ENCODE assay signal across 12 cellular contexts in genomic region chr18:24631238-24632025, GRCh38.
A peak's percentile ranks its signal among the peaks of the same experiment; 100 is the strongest.
DNase-seq lines count a peak whose midpoint lies in the region; ATAC-seq and TF ChIP-seq lines count a peak whose summit lies in the region.
"Had no signal": no experiment of that assay in that cellular context is flagged by ENCODE, and none has a peak within 500 bp of the region (broad histone marks: within the 10 kb centered on the region; RNA-seq: fewer than 3 reads in every experiment).

No MANE protein-coding gene starts in this region.

- H3K4me3 ChIP-seq in dorsolateral prefrontal cortex (peak overlapping the region in 23 of 59 donors; percentile 6 to 37 (median 17)), neural progenitor cell (no peak overlapping the region), transverse colon (no peak overlapping the region)

- peaks cover 9% of the 10 kb centered on the region for H3K4me1 Mint-ChIP-seq in neural progenitor cell
- H3K4me1 Mint-ChIP-seq: central memory CD8-positive, alpha-beta T cell had no signal

- intact Hi-C loops in dorsolateral prefrontal cortex (cut with DNase I) = no loop called here
- intact Hi-C loops in transverse colon (cut with DNase I; ENCODE audit: low total_unique reads) = no loop called here

- WGBS in transverse colon (ENCODE audit: low coverage in 1 of 2), 2 donors = 37 to 56% methylated on average over 5 to 21 of the region's 21 CpGs

- in situ Hi-C loops in transverse colon (cut with MboI; ENCODE audit: low pct_ligation_motif_present in 1 of 4, low pct_unique_long_range_greater_than_20kb in 1 of 4, low sequenced_read_pairs in 3 of 4) = no loop called here

- TF ChIP-seq CTCF in GM12873 (IDR thresholded peaks at IDR 0.05; ENCODE audit: insufficient read depth, low read depth, low read length, missing control alignments) = peak; percentile 3
- TF ChIP-seq CTCF in dorsolateral prefrontal cortex (IDR thresholded peaks at IDR 0.05 in 54 of 56, conservative IDR thresholded peaks at IDR 0.05 in 2 of 56; ENCODE audit: low read depth in 1 of 56, partially characterized antibody in 56 of 56) = no peak
- peak; percentile 19 for TF ChIP-seq CTCF in neural progenitor cell (IDR thresholded peaks at IDR 0.05)
- no peak for TF ChIP-seq CTCF in transverse colon (IDR thresholded peaks at IDR 0.05)

- no peak overlapping the region for H3K9ac ChIP-seq in neural progenitor cell

- H3K4me1 ChIP-seq in neural progenitor cell = peaks cover 16% of the 10 kb centered on the region
- no peaks in the 10 kb centered on the region for H3K4me1 ChIP-seq in transverse colon

- no peaks in the 10 kb centered on the region for H3K9me3 Mint-ChIP-seq in neural progenitor cell
- H3K9me3 Mint-ChIP-seq: CD8-positive, alpha-beta T cell; central memory CD8-positive, alpha-beta T cell had no signal

- H3K9me3 ChIP-seq in neural progenitor cell (ENCODE audit: low read depth) (no peaks in the 10 kb centered on the region), transverse colon (no peaks in the 10 kb centered on the region)

- no peak for TF ChIP-seq POLR2A in transverse colon (IDR thresholded peaks at IDR 0.05)

- DNase-seq in NCI-H1436 treated with DMSO at 0.1 percent for 48 hours (lab: John Stamatoyannopoulos, UW) (peak; percentile 18), dorsolateral prefrontal cortex (peak in 6 of 10 donors; percentile 19 to 80 (median 47)), neural progenitor cell (ENCODE audit: low spot score) (peak; percentile 5), NCI-H526 treated with DMSO at 0.1 percent for 48 hours (lab: John Stamatoyannopoulos, UW) (no peak), transverse colon (no peak)
- no peak for DNase-seq in activated CD8-positive, alpha-beta memory T cell treated with anti-CD3 and anti-CD28 coated beads for 24 hours
- DNase-seq: activated naive CD4-positive, alpha-beta T cell treated with anti-CD3 and anti-CD28 coated beads, Interleukin-2, amount 50 U/mL, for 16 hours; CD8-positive, alpha-beta T cell had no signal

- no peak for TF ChIP-seq EP300 in transverse colon (IDR thresholded peaks at IDR 0.05; ENCODE audit: low read depth)

- no peaks in the 10 kb centered on the region for H4K20me1 ChIP-seq in neural progenitor cell (ENCODE audit: low read depth)

- no peaks in the 10 kb centered on the region for H3K79me2 ChIP-seq in neural progenitor cell (ENCODE audit: low read depth)

- no peak overlapping the region for H3K4me2 ChIP-seq in neural progenitor cell

- no peaks in the 10 kb centered on the region for H3F3A ChIP-seq in neural progenitor cell (ENCODE audit: low read depth)

- H3K36me3 Mint-ChIP-seq in neural progenitor cell = no peaks in the 10 kb centered on the region
- H3K36me3 Mint-ChIP-seq: CD8-positive, alpha-beta T cell had no signal

- ATAC-seq in HG02763 (IDR thresholded peaks at IDR 0.05; ENCODE audit: unreplicated experiment) = no peak
- ATAC-seq: CD8-positive, alpha-beta T cell; sciatic nerve had no signal

- peak overlapping the region; percentile 19 for H2AFZ ChIP-seq in neural progenitor cell (replicated peaks)

- no peak overlapping the region for H3K4me3 Mint-ChIP-seq in neural progenitor cell
- H3K4me3 Mint-ChIP-seq: CD8-positive, alpha-beta T cell; central memory CD8-positive, alpha-beta T cell had no signal

- H3K27me3 ChIP-seq in dorsolateral prefrontal cortex (peaks cover 0 to 6% (median 0%) of the 10 kb centered on the region in 45 donors), neural progenitor cell (no peaks in the 10 kb centered on the region), transverse colon (no peaks in the 10 kb centered on the region)

- no peak overlapping the region for H3K27ac Mint-ChIP-seq in neural progenitor cell
- H3K27ac Mint-ChIP-seq: CD8-positive, alpha-beta T cell had no signal

- H3K27me3 Mint-ChIP-seq in neural progenitor cell (ENCODE audit: insufficient read depth, low read depth) = peaks cover 2% of the 10 kb centered on the region

- H3K36me3 ChIP-seq in neural progenitor cell = no peaks in the 10 kb centered on the region
- no peaks in the 10 kb centered on the region for H3K36me3 ChIP-seq in transverse colon

- H3K27ac ChIP-seq in dorsolateral prefrontal cortex = peak overlapping the region in 16 of 59 donors; percentile 6 to 91 (median 32)
- H3K27ac ChIP-seq in neural progenitor cell = no peak overlapping the region
- H3K27ac ChIP-seq in transverse colon = no peak overlapping the region

Comparison
In these comparisons a context has a peak if more than half of its experiments do, and no peak if none do; other contexts are left out.
1. CTCF ChIP-seq: peak in GM12873 (single experiment) and neural progenitor cell (single experiment); none in dorsolateral prefrontal cortex (0 of 56) and transverse colon (0 of 5).
2. DNase-seq: peak in NCI-H1436 treated with DMSO at 0.1 percent for 48 hours (single experiment), dorsolateral prefrontal cortex (6 of 10) and neural progenitor cell (single experiment); none in activated CD8-positive, alpha-beta memory T cell treated with anti-CD3 and anti-CD28 coated beads for 24 hours (single experiment), NCI-H526 treated with DMSO at 0.1 percent for 48 hours (single experiment) and transverse colon (single experiment).